ENCODE assay signal across 9 cellular contexts in genomic region chr2:174012347-174013309, GRCh38. TPM values are rescaled to one million over a fixed set of nuclear protein-coding genes. Genes with fewer than 3 reads are reported as not detected.
DNase-seq lines count a peak whose midpoint lies in the region; ATAC-seq and TF ChIP-seq lines count a peak whose summit lies in the region.
"Had no signal": no experiment of that assay in that cellular context is flagged by ENCODE, and none has a peak within 500 bp of the region (broad histone marks: within the 10 kb centered on the region; RNA-seq: fewer than 3 reads in every experiment).

No MANE protein-coding gene starts in this region.

- H3K4me3 Mint-ChIP-seq in activated T-cell treated with anti-CD3 and anti-CD28 coated beads, Interleukin-2, amount 50 U/mL, for 24 hours, result peak overlapping the region; percentile 28

- H3K27me3 Mint-ChIP-seq in activated T-cell treated with anti-CD3 and anti-CD28 coated beads, Interleukin-2, amount 50 U/mL, for 24 hours, result peaks cover 5% of the 10 kb centered on the region

- H3K36me3 ChIP-seq in muscle layer of duodenum (ENCODE audit: control insufficient read depth in 1 of 2, insufficient read depth in 2 of 2, low read length in 2 of 2), result no peaks in the 10 kb centered on the region
- H3K36me3 ChIP-seq in testis (ENCODE audit: low read depth, missing control alignments), result no peaks in the 10 kb centered on the region

- DNase-seq in activated CD4-positive, CD25-positive, alpha-beta regulatory T cell (lab: John Stamatoyannopoulos, UW), result no peak
- peak; percentile 63 for DNase-seq in activated T-cell treated with anti-CD3 and anti-CD28 coated beads, Interleukin-2, amount 50 U/mL, for 24 hours
- DNase-seq in testis, result peak; percentile 73
- no peak for DNase-seq in HuH-7.5 (ENCODE audit: low spot score)
- no peak for DNase-seq in NCI-H2171 treated with DMSO at 0.1 percent for 48 hours (lab: John Stamatoyannopoulos, UW)

- H3K27ac ChIP-seq in muscle layer of duodenum (ENCODE audit: low read length), result peak overlapping the region; percentile 93
- H3K27ac ChIP-seq in testis, result peak overlapping the region; percentile 92 to 95
- H3K27ac ChIP-seq: A549 had no signal

- H3K4me1 ChIP-seq in muscle layer of duodenum (ENCODE audit: control insufficient read depth in 1 of 2, insufficient read depth in 2 of 2, low read length in 2 of 2), result peaks cover 11 to 14% of the 10 kb centered on the region in 2 donors
- H3K4me1 ChIP-seq in testis, result peaks cover 16% of the 10 kb centered on the region

- peak overlapping the region; percentile 67 to 70 for H3K4me3 ChIP-seq in muscle layer of duodenum (ENCODE audit: low read depth in 1 of 2, low read length in 2 of 2)
- H3K4me3 ChIP-seq in testis, result peak overlapping the region; percentile 52 to 65
- H3K4me3 ChIP-seq: A549 had no signal

- H3K36me3 Mint-ChIP-seq in activated T-cell treated with anti-CD3 and anti-CD28 coated beads, Interleukin-2, amount 50 U/mL, for 24 hours (ENCODE audit: low read depth), result no peaks in the 10 kb centered on the region

- no peak for TF ChIP-seq POLR2A in testis (IDR thresholded peaks at IDR 0.05)

- WGBS in testis, 2 donors, result 10 to 15% methylated on average over 32 to 56 of the region's 56 CpGs

- H3K9me3 Mint-ChIP-seq in activated T-cell treated with anti-CD3 and anti-CD28 coated beads, Interleukin-2, amount 50 U/mL, for 24 hours, result no peaks in the 10 kb centered on the region

- intact Hi-C loops in testis (cut with DNase I; ENCODE audit: low total_unique reads), result loop anchor here (10.0 kb wide), 1 partner anchor 48 kb away; the partner anchor contains the start of gene SP3

- peaks cover 26% of the 10 kb centered on the region for H3K4me1 Mint-ChIP-seq in activated T-cell treated with anti-CD3 and anti-CD28 coated beads, Interleukin-2, amount 50 U/mL, for 24 hours (ENCODE audit: low read depth)

- no peaks in the 10 kb centered on the region for H3K9me3 ChIP-seq in muscle layer of duodenum (ENCODE audit: control insufficient read depth in 1 of 2, low read length in 2 of 2)
- H3K9me3 ChIP-seq in testis, result no peaks in the 10 kb centered on the region
- H3K9me3 ChIP-seq: A549 had no signal

- no peak for TF ChIP-seq CTCF in testis (IDR thresholded peaks at IDR 0.05)

- H3K27me3 ChIP-seq in muscle layer of duodenum (ENCODE audit: low read depth, low read length), result no peaks in the 10 kb centered on the region
- no peaks in the 10 kb centered on the region for H3K27me3 ChIP-seq in testis

- peak; percentile 46 to 58 for ATAC-seq in activated CD4-positive, CD25-positive, alpha-beta regulatory T cell treated with anti-CD3 and anti-CD28 coated beads, Interleukin-2, amount 50 U/mL, for 24 hours
- ATAC-seq in esophagus mucosa, result peak; percentile 83
- ATAC-seq: A549 had no signal

- H3K27ac Mint-ChIP-seq in activated T-cell treated with anti-CD3 and anti-CD28 coated beads, Interleukin-2, amount 50 U/mL, for 24 hours, result peak overlapping the region; percentile 50

RNA-seq across cellular contexts. Expression of gene SP3, which starts 47.5 kb away (rescaled TPM):
- total RNA-seq in esophagus mucosa (51.1 TPM), testis (100 to 1,000 TPM; 135 to 142 TPM)
- polyA plus RNA-seq in testis (ENCODE audit: insufficient read depth, low read depth, low replicate concordance), result 48.1 TPM

Comparison
In these comparisons a context has a peak if more than half of its experiments do, and no peak if none do; other contexts are left out.
1. DNase-seq: peak in activated T-cell treated with anti-CD3 and anti-CD28 coated beads, Interleukin-2, amount 50 U/mL, for 24 hours (single experiment) and testis (single experiment); none in activated CD4-positive, CD25-positive, alpha-beta regulatory T cell (0 of 4), HuH-7.5 (single experiment) and NCI-H2171 treated with DMSO at 0.1 percent for 48 hours (single experiment).